In the genomic region with DNA sequence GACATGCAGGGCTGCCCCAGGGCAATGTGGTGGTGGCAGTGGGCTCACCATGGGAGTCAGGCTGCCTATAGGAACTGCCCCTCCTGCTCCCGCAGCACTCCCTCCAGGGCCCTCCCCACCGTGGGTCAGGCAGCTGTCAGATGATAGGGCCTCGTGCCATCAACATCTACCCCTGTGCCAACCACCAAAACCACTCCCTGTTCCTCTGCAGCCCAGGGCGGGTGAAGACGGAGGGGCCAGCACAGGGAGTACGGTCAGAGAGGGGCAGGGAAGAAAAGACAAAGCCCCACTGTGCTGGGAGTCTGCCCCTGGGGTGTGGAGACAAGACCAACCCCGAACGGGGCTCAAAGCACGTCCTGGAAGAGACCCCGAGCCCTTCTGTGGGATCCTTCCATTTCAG, we compare ENCODE assay signal across 11 cellular contexts.
DNase-seq lines count a peak whose midpoint lies in the region; ATAC-seq and TF ChIP-seq lines count a peak whose summit lies in the region.
"Had no signal": no experiment of that assay in that cellular context is flagged by ENCODE, and none has a peak within 500 bp of the region (broad histone marks: within the 10 kb centered on the region; RNA-seq: fewer than 3 reads in every experiment).

No MANE protein-coding gene starts in this region.

- H2AFZ ChIP-seq in OCI-LY7 (ENCODE audit: low read length) = no peak overlapping the region

- peak; percentile 36 for ATAC-seq in stimulated activated naive CD8-positive, alpha-beta T cell treated with anti-CD3 and anti-CD28 coated beads, Interleukin-15, amount 100 ng/mL, for 72 hours

- H3K79me2 ChIP-seq in OCI-LY7 (ENCODE audit: insufficient read depth, low read depth, low read length) = no peaks in the 10 kb centered on the region

- TF ChIP-seq POLR2A in esophagus squamous epithelium (IDR thresholded peaks at IDR 0.05) = peak in 2 of 4 donors; percentile 26 to 33

- H3K36me3 ChIP-seq in esophagus squamous epithelium (peaks cover 0 to 12% (median 0%) of the 10 kb centered on the region in 3 donors), OCI-LY7 (ENCODE audit: insufficient read depth, low read length) (no peaks in the 10 kb centered on the region)
- H3K36me3 ChIP-seq: cardiac muscle cell had no signal

- H3K27me3 Mint-ChIP-seq in stimulated activated naive CD8-positive, alpha-beta T cell treated with anti-CD3 and anti-CD28 coated beads, Interleukin-15, amount 100 ng/mL, for 72 hours = peaks cover 40% of the 10 kb centered on the region

- H3K4me3 Mint-ChIP-seq in stimulated activated naive CD8-positive, alpha-beta T cell treated with anti-CD3 and anti-CD28 coated beads, Interleukin-15, amount 100 ng/mL, for 72 hours = peak overlapping the region in 1 of 2 donors; percentile 9

- H4K20me1 ChIP-seq in OCI-LY7 (ENCODE audit: insufficient read depth, low read length) = no peaks in the 10 kb centered on the region

- no peaks in the 10 kb centered on the region for H3K9me2 ChIP-seq in OCI-LY7 (ENCODE audit: insufficient read depth, low read length)

- 0% methylated on average over 4 of the region's 10 CpGs; no CpG with 5 or more reads in 1 of the 2 donors for WGBS in esophagus squamous epithelium, 2 donors

- H3K4me2 ChIP-seq in OCI-LY7 (ENCODE audit: low read length) = no peak overlapping the region

- no TSS peak for BruUV-seq in OCI-LY7 (replicated peaks; lab: Mats Ljungman, UMichigan)

- no peaks in the 10 kb centered on the region for H3K9me3 Mint-ChIP-seq in stimulated activated naive CD8-positive, alpha-beta T cell treated with anti-CD3 and anti-CD28 coated beads, Interleukin-15, amount 100 ng/mL, for 72 hours

- TF ChIP-seq CTCF in esophagus squamous epithelium (IDR thresholded peaks at IDR 0.05) = no peak
- no peak for TF ChIP-seq CTCF in OCI-LY7 (conservative IDR thresholded peaks at IDR 0.05; ENCODE audit: low read length)

- peak in 55 of 76 experiments; percentile 4 to 80 (median 49) for DNase-seq in HUDEP-2 (lab: John Stamatoyannopoulos, UW; ENCODE audit: unreplicated experiment in 76 of 76)
- DNase-seq in esophagus squamous epithelium (lab: John Stamatoyannopoulos, UW) = no peak
- DNase-seq in midbrain (lab: John Stamatoyannopoulos, UW) = peak; percentile 36
- DNase-seq in stimulated activated naive CD8-positive, alpha-beta T cell treated with anti-CD3 and anti-CD28 coated beads, Interleukin-15, amount 100 ng/mL, for 72 hours = no peak
- no peak for DNase-seq in AG08395 (ENCODE audit: low spot score)
- DNase-seq in OCI-LY7 (ENCODE audit: low spot score) = no peak
- no peak for DNase-seq in OCI-M2 (lab: John Stamatoyannopoulos, UW; ENCODE audit: unreplicated experiment)
- DNase-seq in A172 (ENCODE audit: low spot score) = no peak
- DNase-seq: activated T-cell treated with anti-CD3 and anti-CD28 coated beads, Interleukin-2, amount 50 U/mL, for 48 hours; AML-193 had no signal

- CTCF ChIA-PET in OCI-LY7 (lab: Charles Lee; ENCODE audit: unreplicated experiment) = no interaction called here

- H3K4me1 Mint-ChIP-seq in stimulated activated naive CD8-positive, alpha-beta T cell treated with anti-CD3 and anti-CD28 coated beads, Interleukin-15, amount 100 ng/mL, for 72 hours = peaks cover 33% of the 10 kb centered on the region

- H3K9me3 ChIP-seq in esophagus squamous epithelium (no peaks in the 10 kb centered on the region), OCI-LY7 (ENCODE audit: low read length) (no peaks in the 10 kb centered on the region)

- peaks cover 58 to 100% (median 95%) of the 10 kb centered on the region in 3 donors for H3K4me1 ChIP-seq in esophagus squamous epithelium
- H3K4me1 ChIP-seq in OCI-LY7 (ENCODE audit: insufficient read depth, low read length, poor library complexity, severe bottlenecking) = no peaks in the 10 kb centered on the region

- no peaks in the 10 kb centered on the region for H3K27me3 ChIP-seq in esophagus squamous epithelium
- H3K27me3 ChIP-seq: cardiac muscle cell had no signal

- POLR2A ChIA-PET in OCI-LY7 (lab: Charles Lee) = no interaction called here

- peak overlapping the region in 2 of 4 donors; percentile 1 to 11 for H3K4me3 ChIP-seq in esophagus squamous epithelium
- no peak overlapping the region for H3K4me3 ChIP-seq in OCI-LY7 (ENCODE audit: low read depth, low read length, poor library complexity, severe bottlenecking)
- H3K4me3 ChIP-seq: cardiac muscle cell had no signal

- H3K27ac ChIP-seq in esophagus squamous epithelium (peak overlapping the region; percentile 63 to 95 (median 92)), OCI-LY7 (ENCODE audit: low read depth, low read length, poor library complexity, severe bottlenecking) (no peak overlapping the region)
- H3K27ac ChIP-seq: cardiac muscle cell had no signal

- intact Hi-C loops in esophagus squamous epithelium (cut with DNase I) = no loop called here
- intact Hi-C loops in OCI-LY7 (cut with micrococcal nuclease; ENCODE audit: unreplicated experiment) = no loop called here

- H3K27ac Mint-ChIP-seq in stimulated activated naive CD8-positive, alpha-beta T cell treated with anti-CD3 and anti-CD28 coated beads, Interleukin-15, amount 100 ng/mL, for 72 hours = peak overlapping the region in 1 of 2 donors; percentile 42

Comparison
In these comparisons a context has a peak if more than half of its experiments do, and no peak if none do; other contexts are left out.
1. DNase-seq: peak in HUDEP-2 (55 of 76) and midbrain (single experiment); none in esophagus squamous epithelium (single experiment), stimulated activated naive CD8-positive, alpha-beta T cell treated with anti-CD3 and anti-CD28 coated beads, Interleukin-15, amount 100 ng/mL, for 72 hours (0 of 2), AG08395 (single experiment), OCI-LY7 (single experiment), OCI-M2 (single experiment) and A172 (single experiment).